Comparison of ENCODE assay signal across 8 cellular contexts in genomic region chr18:79625195-79625923, GRCh38.
A peak's percentile ranks its signal among the peaks of the same experiment; 100 is the strongest.
DNase-seq lines count a peak whose midpoint lies in the region; ATAC-seq and FAIRE-seq lines count a peak whose summit lies in the region.

No MANE protein-coding gene starts in this region.

- DNase-seq in GM18507 (ENCODE audit: extremely low spot score, insufficient read length, low read depth) (peak; percentile 36), MV-4-11 (lab: John Stamatoyannopoulos, UW) (peak; percentile 99), inferior parietal cortex (ENCODE audit: extremely low spot score) (peak; percentile 18), NCI-H1694 (lab: John Stamatoyannopoulos, UW) (no peak), NCI-H128 (lab: John Stamatoyannopoulos, UW; ENCODE audit: unreplicated experiment) (no peak), NCI-H1436 treated with DMSO at 0.1 percent for 48 hours (lab: John Stamatoyannopoulos, UW) (no peak), COLO668 (lab: John Stamatoyannopoulos, UW; ENCODE audit: unreplicated experiment) (no peak)

- FAIRE-seq in GM18507 (lab: Jason Lieb, UNC), result peak; percentile 86

- peak; percentile 88 for ATAC-seq in GM21723 (IDR thresholded peaks at IDR 0.05; ENCODE audit: unreplicated experiment)

Comparison
In these comparisons a context has a peak if more than half of its experiments do, and no peak if none do; other contexts are left out.
1. DNase-seq: peak in GM18507 (single experiment), MV-4-11 (single experiment) and inferior parietal cortex (single experiment); none in NCI-H1694 (single experiment), NCI-H128 (single experiment), NCI-H1436 treated with DMSO at 0.1 percent for 48 hours (single experiment) and COLO668 (single experiment).